ENCODE assay signal across 22 cellular contexts in genomic region chr7:105037319-105037718, GRCh38. TPM values are rescaled to one million over a fixed set of nuclear protein-coding genes. Genes with fewer than 3 reads are reported as not detected.
DNase-seq lines count a peak whose midpoint lies in the region; TF ChIP-seq lines count a peak whose summit lies in the region.
"Had no signal": no experiment of that assay in that cellular context is flagged by ENCODE, and none has a peak within 500 bp of the region (broad histone marks: within the 10 kb centered on the region; RNA-seq: fewer than 3 reads in every experiment).

No MANE protein-coding gene starts in this region.

- POLR2A ChIA-PET in CD4-positive, alpha-beta memory T cell (lab: Charles Lee; ENCODE audit: partially characterized antibody): interaction anchor here (0.5 to 9.0 kb wide), 3 partner anchors 24 to 276 kb away, joined by 3 to 95 read pairs (median 44); partner anchors contain the start of gene KMT2E

- peaks cover 42 to 74% (median 55%) of the 10 kb centered on the region in 4 donors for H3K4me1 Mint-ChIP-seq in CD4-positive, alpha-beta memory T cell
- peaks cover 42% of the 10 kb centered on the region for H3K4me1 Mint-ChIP-seq in activated T-helper 2 cell treated with anti-CD3 and anti-CD28 coated beads, Interferon-gamma antibody, Interleukin-2, Interleukin-4, amounts not matched to agents 10 μg/mL and 5 μg/mL and 100 μg/mL, durations not matched to agents 14 hours and 24 hours and 36 hours (ENCODE audit: low read depth)
- peaks cover 12% of the 10 kb centered on the region for H3K4me1 Mint-ChIP-seq in nephron progenitor cell

- CTCF ChIA-PET in CD4-positive, alpha-beta memory T cell (lab: Charles Lee; ENCODE audit: partially characterized antibody): interaction anchor here (0.8 to 3.8 kb wide), 7 partner anchors 10 to 56 kb away, joined by 3 to 21 read pairs (median 5); no protein-coding TSS in a partner anchor

- no peak overlapping the region for H3K4me3 ChIP-seq in CD4-positive, alpha-beta memory T cell (ENCODE audit: low read length in 2 of 2)
- H3K4me3 ChIP-seq: colonic mucosa, upper lobe of right lung had no signal

- H3K4me3 Mint-ChIP-seq in CD4-positive, alpha-beta memory T cell: peak overlapping the region; percentile 8 to 72 (median 40)
- H3K4me3 Mint-ChIP-seq in activated T-helper 2 cell treated with anti-CD3 and anti-CD28 coated beads, Interferon-gamma antibody, Interleukin-2, Interleukin-4, amounts not matched to agents 10 μg/mL and 5 μg/mL and 100 μg/mL, durations not matched to agents 14 hours and 24 hours and 36 hours (ENCODE audit: low read depth): no peak overlapping the region
- no peak overlapping the region for H3K4me3 Mint-ChIP-seq in nephron progenitor cell
- H3K4me3 Mint-ChIP-seq: activated T-cell treated with anti-CD3 and anti-CD28 coated beads, Interleukin-2, amount 50 U/mL, for 4 hours; brain had no signal

- H3K27ac ChIP-seq in CD4-positive, alpha-beta memory T cell (ENCODE audit: low read depth, low read length): no peak overlapping the region
- H3K27ac ChIP-seq: colonic mucosa, upper lobe of right lung had no signal

- peaks cover 79% of the 10 kb centered on the region for H3K4me1 ChIP-seq in CD4-positive, alpha-beta memory T cell (ENCODE audit: insufficient read depth, low read length)

- peaks cover 18% of the 10 kb centered on the region for H3K36me3 ChIP-seq in CD4-positive, alpha-beta memory T cell (ENCODE audit: insufficient read depth, low read length)
- H3K36me3 ChIP-seq: colonic mucosa had no signal

- no peaks in the 10 kb centered on the region for H3K27me3 Mint-ChIP-seq in CD4-positive, alpha-beta memory T cell
- H3K27me3 Mint-ChIP-seq in activated T-helper 2 cell treated with anti-CD3 and anti-CD28 coated beads, Interferon-gamma antibody, Interleukin-2, Interleukin-4, amounts not matched to agents 10 μg/mL and 5 μg/mL and 100 μg/mL, durations not matched to agents 14 hours and 24 hours and 36 hours (ENCODE audit: low read depth): no peaks in the 10 kb centered on the region
- H3K27me3 Mint-ChIP-seq in nephron progenitor cell (ENCODE audit: low read depth, poor library complexity): no peaks in the 10 kb centered on the region
- H3K27me3 Mint-ChIP-seq: brain had no signal

- no peaks in the 10 kb centered on the region for H3K9me3 Mint-ChIP-seq in CD4-positive, alpha-beta memory T cell
- H3K9me3 Mint-ChIP-seq in activated T-helper 2 cell treated with anti-CD3 and anti-CD28 coated beads, Interferon-gamma antibody, Interleukin-2, Interleukin-4, amounts not matched to agents 10 μg/mL and 5 μg/mL and 100 μg/mL, durations not matched to agents 14 hours and 24 hours and 36 hours: no peaks in the 10 kb centered on the region
- H3K9me3 Mint-ChIP-seq in nephron progenitor cell: no peaks in the 10 kb centered on the region
- H3K9me3 Mint-ChIP-seq: activated T-cell treated with anti-CD3 and anti-CD28 coated beads, Interleukin-2, amount 50 U/mL, for 4 hours; brain had no signal

- DNase-seq in DMS53 (lab: John Stamatoyannopoulos, UW): peak; percentile 32
- DNase-seq in DMS53 treated with DMSO at 0.1 percent for 48 hours (lab: John Stamatoyannopoulos, UW; ENCODE audit: unreplicated experiment): no peak
- no peak for DNase-seq in CD4-positive, alpha-beta memory T cell
- no peak for DNase-seq in activated T-helper 2 cell treated with anti-CD3 and anti-CD28 coated beads, Interferon-gamma antibody, Interleukin-2, Interleukin-4, amounts not matched to agents 10 μg/mL and 5 μg/mL and 100 μg/mL, durations not matched to agents 14 hours and 24 hours and 36 hours (ENCODE audit: low spot score)
- DNase-seq in nephron progenitor cell: no peak
- DNase-seq in G401 (ENCODE audit: low spot score): no peak
- no peak for DNase-seq in occipital lobe (lab: John Stamatoyannopoulos, UW)
- no peak for DNase-seq in NCI-H446 treated with DMSO at 0.1 percent for 48 hours (lab: John Stamatoyannopoulos, UW)
- DNase-seq: 8988T; activated T-cell treated with anti-CD3 and anti-CD28 coated beads, Interleukin-2, amount 50 U/mL, for 4 hours; colonic mucosa; head of caudate nucleus; KBM-7; left ventricle myocardium superior; NCI-H146; NCI-H2171 treated with DMSO at 0.1 percent for 48 hours; NCI-H774; OCI-M1; SHP77 treated with DMSO at 0.1 percent for 48 hours; stimulated activated CD4-positive, alpha-beta T cell treated with anti-CD3 and anti-CD28 coated beads, Interleukin-4, amount 100 ng/mL, for 1 hour; upper lobe of right lung had no signal

- in situ Hi-C loops in G401 (cut with HindIII; ENCODE audit: low sequenced_read_pairs): no loop called here

- no peaks in the 10 kb centered on the region for H3K27me3 ChIP-seq in CD4-positive, alpha-beta memory T cell (ENCODE audit: insufficient read depth, low read length)
- H3K27me3 ChIP-seq: colonic mucosa, upper lobe of right lung had no signal

- peaks cover 18 to 43% of the 10 kb centered on the region in 2 donors for H3K36me3 Mint-ChIP-seq in CD4-positive, alpha-beta memory T cell
- H3K36me3 Mint-ChIP-seq in activated T-helper 2 cell treated with anti-CD3 and anti-CD28 coated beads, Interferon-gamma antibody, Interleukin-2, Interleukin-4, amounts not matched to agents 10 μg/mL and 5 μg/mL and 100 μg/mL, durations not matched to agents 14 hours and 24 hours and 36 hours (ENCODE audit: low read depth): peaks cover 47% of the 10 kb centered on the region
- H3K36me3 Mint-ChIP-seq in nephron progenitor cell (ENCODE audit: low read depth): peaks cover 48% of the 10 kb centered on the region

- intact Hi-C loops in CD4-positive, alpha-beta memory T cell (cut with micrococcal nuclease): no loop called here
- intact Hi-C loops in activated T-helper 2 cell treated with anti-CD3 and anti-CD28 coated beads, Interferon-gamma antibody, Interleukin-2, Interleukin-4, amounts not matched to agents 10 μg/mL and 5 μg/mL and 100 μg/mL, durations not matched to agents 14 hours and 24 hours and 36 hours (cut with micrococcal nuclease): loop anchor here (5.0 kb wide), 1 partner anchor 40 kb away; no protein-coding TSS in a partner anchor

- no peak for TF ChIP-seq CTCF in nephron progenitor cell (IDR thresholded peaks at IDR 0.05)

- no peaks in the 10 kb centered on the region for H3K9me3 ChIP-seq in CD4-positive, alpha-beta memory T cell (ENCODE audit: control insufficient read depth in 1 of 2, low read length in 2 of 2)
- H3K9me3 ChIP-seq: colonic mucosa, upper lobe of right lung had no signal

- H3K27ac Mint-ChIP-seq in CD4-positive, alpha-beta memory T cell: peak overlapping the region in 4 of 7 donors; percentile 30 to 80 (median 51)
- peak overlapping the region; percentile 12 for H3K27ac Mint-ChIP-seq in activated T-helper 2 cell treated with anti-CD3 and anti-CD28 coated beads, Interferon-gamma antibody, Interleukin-2, Interleukin-4, amounts not matched to agents 10 μg/mL and 5 μg/mL and 100 μg/mL, durations not matched to agents 14 hours and 24 hours and 36 hours
- peak overlapping the region; percentile 61 for H3K27ac Mint-ChIP-seq in nephron progenitor cell

RNA-seq across cellular contexts. Expression of gene KMT2E, which starts 23.3 kb away (rescaled TPM):
- 100 to 1,000 TPM; 213 to 224 TPM for total RNA-seq in CD4-positive, alpha-beta memory T cell
- polyA plus RNA-seq in CD4-positive, alpha-beta memory T cell: 100 to 1,000 TPM; 109 to 244 TPM
- 134 and 135 TPM in 2 replicates for total RNA-seq in activated T-helper 2 cell treated with anti-CD3 and anti-CD28 coated beads, Interferon-gamma antibody, Interleukin-2, Interleukin-4, amounts not matched to agents 10 μg/mL and 5 μg/mL and 100 μg/mL, durations not matched to agents 14 hours and 24 hours and 36 hours
- 15.3 and 29.9 TPM in 2 replicates for total RNA-seq in G401 (2014; rRNA removed; shearing (Covaris generic))
- total RNA-seq in occipital lobe: 261 TPM

Comparison
In these comparisons a context has a peak if more than half of its experiments do, and no peak if none do; other contexts are left out.
1. H3K4me3 Mint-ChIP-seq: peak in CD4-positive, alpha-beta memory T cell (8 of 8); none in activated T-helper 2 cell treated with anti-CD3 and anti-CD28 coated beads, Interferon-gamma antibody, Interleukin-2, Interleukin-4, amounts not matched to agents 10 μg/mL and 5 μg/mL and 100 μg/mL, durations not matched to agents 14 hours and 24 hours and 36 hours (single experiment) and nephron progenitor cell (single experiment).
2. Peak in every context shown above with its lines, with median percentiles within 50 percentile points of each other: H3K27ac Mint-ChIP-seq.